10 cellular contexts compared by ENCODE assay signal in genomic region chr1:5737081-5737480, GRCh38.
"Had no signal": no experiment of that assay in that cellular context is flagged by ENCODE, and none has a peak within 500 bp of the region (broad histone marks: within the 10 kb centered on the region; RNA-seq: fewer than 3 reads in every experiment).

No MANE protein-coding gene starts in this region.

- H3K27ac ChIP-seq: GM23248, KMS-11 had no signal

- H3K4me3 ChIP-seq: GM23248 had no signal

- H2AFZ ChIP-seq: GM23248 had no signal

- FAIRE-seq: H54, HepG2, HTR-8/SVneo had no signal

- H3K4me2 ChIP-seq: KMS-11 had no signal

- DNase-seq: GM23248, GOT3, H9, HCEC 1CT, Karpas-422, KBM-7 had no signal

- H3K9ac ChIP-seq: GM23248, KMS-11 had no signal

- ATAC-seq: HepG2 had no signal
